9 cellular contexts compared by ENCODE assay signal in genomic region chr5:2739360-2740050, GRCh38. TPM values are rescaled to one million over a fixed set of nuclear protein-coding genes. Genes with fewer than 3 reads are reported as not detected.
A peak's percentile ranks its signal among the peaks of the same experiment; 100 is the strongest.
DNase-seq lines count a peak whose midpoint lies in the region; ATAC-seq and TF ChIP-seq lines count a peak whose summit lies in the region.
"Had no signal": no experiment of that assay in that cellular context is flagged by ENCODE, and none has a peak within 500 bp of the region (broad histone marks: within the 10 kb centered on the region; RNA-seq: fewer than 3 reads in every experiment).

No MANE protein-coding gene starts in this region.

- DNase-seq in DMS153 treated with DMSO at 0.1 percent for 48 hours (lab: John Stamatoyannopoulos, UW; ENCODE audit: unreplicated experiment) (peak; percentile 71), DMS153 (lab: John Stamatoyannopoulos, UW) (no peak), epithelial cell of proximal tubule (ENCODE audit: low read depth) (no peak), medulla oblongata (ENCODE audit: extremely low spot score) (peak; percentile 29), upper lobe of right lung (peak; percentile 75), UCSD-AML1 (lab: John Stamatoyannopoulos, UW; ENCODE audit: unreplicated experiment) (no peak), OCI-M1 (lab: John Stamatoyannopoulos, UW) (no peak)
- no peak for DNase-seq in stimulated activated CD4-positive, alpha-beta T cell treated with anti-CD3 and anti-CD28 coated beads, Interleukin-2, amount 100 ng/mL, for 48 hours

- no peaks in the 10 kb centered on the region for H3K9me3 ChIP-seq in upper lobe of right lung

- no peaks in the 10 kb centered on the region for H3K36me3 ChIP-seq in upper lobe of right lung

- intact Hi-C loops in upper lobe of right lung (cut with DNase I) = no loop called here

- H3K27ac ChIP-seq in upper lobe of right lung = peak overlapping the region; percentile 80
- H3K27ac ChIP-seq: 22Rv1 had no signal

- peak overlapping the region; percentile 52 for H3K4me3 ChIP-seq in epithelial cell of proximal tubule (ENCODE audit: low read depth, low read length)
- peak overlapping the region; percentile 50 for H3K4me3 ChIP-seq in upper lobe of right lung

- TF ChIP-seq CTCF in epithelial cell of proximal tubule (conservative IDR thresholded peaks at IDR 0.05; ENCODE audit: low read depth, low read length) = no peak
- TF ChIP-seq CTCF in upper lobe of right lung (IDR thresholded peaks at IDR 0.05) = no peak

- H3K27me3 ChIP-seq in upper lobe of right lung = peaks cover 56% of the 10 kb centered on the region

- no peaks in the 10 kb centered on the region for H3K4me1 ChIP-seq in upper lobe of right lung

- ATAC-seq in upper lobe of right lung = peak; percentile 51

RNA-seq across cellular contexts. Expression of gene IRX2, which starts 12.0 kb away (rescaled TPM):
- total RNA-seq in epithelial cell of proximal tubule (17.2 and 19.3 TPM in 2 replicates), upper lobe of right lung (56.4 TPM)

Comparison
In these comparisons a context has a peak if more than half of its experiments do, and no peak if none do; other contexts are left out.
1. DNase-seq: peak in DMS153 treated with DMSO at 0.1 percent for 48 hours (single experiment), medulla oblongata (single experiment) and upper lobe of right lung (single experiment); none in DMS153 (single experiment), epithelial cell of proximal tubule (single experiment), UCSD-AML1 (single experiment), stimulated activated CD4-positive, alpha-beta T cell treated with anti-CD3 and anti-CD28 coated beads, Interleukin-2, amount 100 ng/mL, for 48 hours (0 of 2) and OCI-M1 (single experiment).